In the genomic region with DNA sequence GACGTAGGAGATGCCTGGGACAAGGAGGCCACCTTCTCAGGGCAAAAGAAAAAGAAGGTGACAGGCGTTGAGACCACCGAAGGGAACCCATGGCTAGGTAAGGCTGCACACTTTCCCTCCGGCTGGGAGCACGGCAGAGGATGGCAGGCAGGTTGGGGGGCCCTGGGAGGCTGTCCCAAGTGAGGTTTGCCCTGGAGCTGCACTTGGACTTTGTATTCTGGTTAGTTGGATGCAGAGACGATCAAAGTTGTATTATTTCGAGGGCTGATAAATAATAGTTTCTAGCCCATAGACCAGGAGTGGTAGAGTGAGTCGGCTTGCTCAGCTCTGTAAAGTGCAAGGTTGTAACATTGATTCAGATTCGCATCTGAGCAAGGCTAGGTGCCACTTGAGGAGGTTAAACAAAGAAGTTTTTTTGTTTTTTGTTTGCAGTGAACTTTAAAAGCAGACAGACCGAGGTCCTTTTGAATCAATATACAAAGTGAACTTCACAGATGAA, we compare ENCODE assay signal across 8 cellular contexts. TPM values are rescaled to one million over a fixed set of nuclear protein-coding genes. Genes with fewer than 3 reads are reported as not detected.
DNase-seq lines count a peak whose midpoint lies in the region; ATAC-seq and TF ChIP-seq lines count a peak whose summit lies in the region.

No MANE protein-coding gene starts in this region.

- no peak overlapping the region for H3K4ac ChIP-seq in mesendoderm (ENCODE audit: low read depth, low read length)

- peaks cover 2% of the 10 kb centered on the region for H3K79me1 ChIP-seq in mesendoderm (ENCODE audit: low read length)

- H3K27me3 ChIP-seq in HUES6 (ENCODE audit: control insufficient read depth, insufficient read depth, low read length) (peaks cover 25% of the 10 kb centered on the region), mesendoderm (ENCODE audit: insufficient read depth, low read length, poor library complexity) (no peaks in the 10 kb centered on the region)

- no peak overlapping the region for H2AK5ac ChIP-seq in mesendoderm (ENCODE audit: low read length)

- no peaks in the 10 kb centered on the region for H3K79me2 ChIP-seq in mesendoderm (ENCODE audit: control insufficient read depth, insufficient read depth, low read length)

- H3K9ac ChIP-seq in HUES6 (ENCODE audit: low read length): peak overlapping the region; percentile 79
- H3K9ac ChIP-seq in mesendoderm (ENCODE audit: low read length): peak overlapping the region; percentile 75

- peak; percentile 35 for DNase-seq in ACHN
- DNase-seq in cardiac fibroblast (ENCODE audit: low read depth in 2 of 2): no peak
- DNase-seq in mesendoderm: no peak
- DNase-seq in HUDEP-2 (lab: John Stamatoyannopoulos, UW; ENCODE audit: unreplicated experiment in 76 of 76): no peak
- no peak for DNase-seq in OCI-M2 (lab: John Stamatoyannopoulos, UW; ENCODE audit: unreplicated experiment)
- no peak for DNase-seq in RKO (ENCODE audit: low spot score)

- no CpG with 5 or more reads among the region's 10 CpGs for WGBS in mesendoderm (ENCODE audit: extremely low coverage, insufficient coverage, low lambda C conversion rate)

- H3K4me3 ChIP-seq in HUES6 (ENCODE audit: low read depth, low read length) (peak overlapping the region; percentile 82), cardiac fibroblast (replicated peaks in 1 of 2; ENCODE audit: low read depth in 2 of 2, low read length in 2 of 2) (peak overlapping the region; percentile 89 to 91), mesendoderm (ENCODE audit: low read length) (peak overlapping the region; percentile 93)

- H4K8ac ChIP-seq in mesendoderm (ENCODE audit: low read depth, low read length): no peak overlapping the region

- H3K4me2 ChIP-seq in mesendoderm (ENCODE audit: low read length): peak overlapping the region; percentile 89

- in situ Hi-C loops in ACHN (cut with HindIII; ENCODE audit: low pct_ligation_motif_present, low pct_unique_long_range_greater_than_20kb, low sequenced_read_pairs): no loop called here

- no peak overlapping the region for H2BK15ac ChIP-seq in mesendoderm (replicated peaks; ENCODE audit: low read depth)

- ATAC-seq in GM19452 (IDR thresholded peaks at IDR 0.05; ENCODE audit: unreplicated experiment): no peak

- 0 out of 2 replicates have a peak, but pooled peaks cover 16% of the 10 kb centered on the region for H3K36me3 ChIP-seq in HUES6 (ENCODE audit: control insufficient read depth, insufficient read depth, low read length)
- peaks cover 1% of the 10 kb centered on the region for H3K36me3 ChIP-seq in mesendoderm (ENCODE audit: control insufficient read depth, insufficient read depth, low read length)

- peak overlapping the region; percentile 94 for H3K56ac ChIP-seq in mesendoderm (ENCODE audit: low read length)

- no peaks in the 10 kb centered on the region for H3K9me3 ChIP-seq in HUES6 (ENCODE audit: control insufficient read depth, insufficient read depth, low read depth, low read length)

- no peak for TF ChIP-seq CTCF in cardiac fibroblast (IDR thresholded peaks at IDR 0.05; ENCODE audit: low read depth, low read length)

- H3K27ac ChIP-seq in HUES6 (ENCODE audit: low read depth, low read length) (peak overlapping the region; percentile 48; the same call in 1 of the 2 replicates), mesendoderm (ENCODE audit: low read depth, low read length) (no peak overlapping the region)

- no peak overlapping the region for H2BK120ac ChIP-seq in mesendoderm (ENCODE audit: low read depth, low read length)

- H3K4me1 ChIP-seq in HUES6 (ENCODE audit: control insufficient read depth, insufficient read depth, low read length) (no peaks in the 10 kb centered on the region), mesendoderm (ENCODE audit: control insufficient read depth, low read depth, low read length) (no peaks in the 10 kb centered on the region)

- H2BK5ac ChIP-seq in mesendoderm (ENCODE audit: low read length): no peak overlapping the region

- H3K23ac ChIP-seq in mesendoderm (ENCODE audit: low read length): peak overlapping the region; percentile 29

- no peak overlapping the region for H4K5ac ChIP-seq in mesendoderm (ENCODE audit: low read length)

- peak overlapping the region; percentile 17 for H3K18ac ChIP-seq in mesendoderm (ENCODE audit: low read length)

RNA-seq across cellular contexts. Expression of gene ENTPD7, which starts 0.6 kb away (rescaled TPM):
- polyA plus RNA-seq in mesendoderm (2013, experiment 1 of 2): 9.0 TPM
- polyA plus RNA-seq in mesendoderm (2013, experiment 2 of 2): 8.5 TPM

RNA-seq across cellular contexts. Expression of gene SLC25A28, which starts 39.7 kb away (rescaled TPM):
- 21.9 TPM for polyA plus RNA-seq in mesendoderm (2013, experiment 1 of 2)
- 21.2 TPM for polyA plus RNA-seq in mesendoderm (2013, experiment 2 of 2)
